Comparison of ENCODE assay signal across 20 cellular contexts in the genomic region with DNA sequence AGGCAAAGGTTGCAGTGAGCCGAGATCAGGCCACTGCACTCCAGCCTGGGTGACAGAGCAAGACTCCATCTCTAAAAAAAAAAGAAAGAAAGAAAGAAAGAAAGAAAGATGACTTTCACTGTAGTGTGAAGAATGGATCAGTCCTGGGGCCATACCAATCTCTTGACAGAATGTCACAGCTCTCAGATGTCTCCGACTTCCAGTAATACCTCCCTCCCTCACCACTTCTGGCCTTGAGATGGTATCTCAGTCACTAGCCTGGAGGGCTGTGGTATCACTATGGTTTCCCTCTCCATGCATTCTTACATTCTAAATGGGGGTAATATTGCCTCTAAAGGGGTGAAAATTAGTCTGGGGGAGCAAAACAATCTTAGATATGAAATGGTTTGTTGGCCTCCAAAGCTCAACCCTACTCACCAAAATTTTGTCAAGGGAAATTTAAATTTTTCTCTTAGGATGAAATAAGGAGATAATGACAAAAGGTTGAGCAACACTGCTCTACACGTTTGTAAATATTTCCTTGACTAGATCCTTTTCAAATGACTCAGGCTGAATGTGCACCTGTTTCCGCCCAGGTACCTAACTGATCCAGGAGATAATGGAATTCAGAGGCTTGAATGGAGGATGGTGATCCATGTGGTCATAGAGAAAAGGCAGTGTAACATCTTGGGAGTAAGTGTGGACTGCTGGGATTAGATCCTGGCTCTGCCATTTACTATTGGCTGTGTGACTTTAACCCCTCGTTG.
"Had no signal": no experiment of that assay in that cellular context is flagged by ENCODE, and none has a peak within 500 bp of the region (broad histone marks: within the 10 kb centered on the region; RNA-seq: fewer than 3 reads in every experiment).

No MANE protein-coding gene starts in this region.

- H3K4me3 Mint-ChIP-seq: activated B cell treated with CpG ODN at 0.5 μM for 24 hours; activated CD4-positive, alpha-beta memory T cell treated with anti-CD3 and anti-CD28 coated beads for 36 hours; activated CD8-positive, alpha-beta memory T cell treated with anti-CD3 and anti-CD28 coated beads, Interleukin-2, amount 10 ng/mL, durations not matched to agents 7 days and 5 days; activated naive CD8-positive, alpha-beta T cell treated with anti-CD3 and anti-CD28 coated beads for 36 hours; stimulated activated naive CD8-positive, alpha-beta T cell treated with anti-CD3 and anti-CD28 coated beads, Interleukin-15, amount 100 ng/mL, for 72 hours; T-cell had no signal

- DNase-seq: activated B cell treated with CpG ODN at 0.5 μM for 24 hours; activated CD4-positive, alpha-beta memory T cell treated with anti-CD3 and anti-CD28 coated beads for 36 hours; activated CD4-positive, alpha-beta T cell treated with anti-CD3 and anti-CD28 coated beads for 4 hours; activated CD8-positive, alpha-beta memory T cell treated with anti-CD3 and anti-CD28 coated beads, Interleukin-2, amount 10 ng/mL, durations not matched to agents 7 days and 5 days; activated naive CD8-positive, alpha-beta T cell treated with anti-CD3 and anti-CD28 coated beads for 36 hours; amniotic stem cell; dermis blood vessel endothelial cell; effector memory CD4-positive, alpha-beta T cell; foreskin melanocyte; glutamatergic neuron; hypothalamus; kidney; stimulated activated CD4-positive, alpha-beta T cell treated with anti-CD3 and anti-CD28 coated beads, Interleukin-15, amount 100 ng/mL, for 24 hours; stimulated activated CD4-positive, alpha-beta T cell treated with anti-CD3 and anti-CD28 coated beads, Interleukin-2, amount 100 ng/mL, for 48 hours; stimulated activated naive CD8-positive, alpha-beta T cell treated with anti-CD3 and anti-CD28 coated beads, Interleukin-15, amount 100 ng/mL, for 72 hours; T-cell; transverse colon had no signal

- H3K4me1 ChIP-seq: right atrium auricular region, suprapubic skin, transverse colon had no signal

- H3K27ac Mint-ChIP-seq: activated B cell treated with CpG ODN at 0.5 μM for 24 hours; activated CD4-positive, alpha-beta memory T cell treated with anti-CD3 and anti-CD28 coated beads for 36 hours; activated CD8-positive, alpha-beta memory T cell treated with anti-CD3 and anti-CD28 coated beads, Interleukin-2, amount 10 ng/mL, durations not matched to agents 7 days and 5 days; activated naive CD8-positive, alpha-beta T cell treated with anti-CD3 and anti-CD28 coated beads for 36 hours; progenitor cell of endocrine pancreas; stimulated activated naive CD8-positive, alpha-beta T cell treated with anti-CD3 and anti-CD28 coated beads, Interleukin-15, amount 100 ng/mL, for 72 hours; T-cell had no signal

- H3K36me3 Mint-ChIP-seq: activated CD4-positive, alpha-beta memory T cell treated with anti-CD3 and anti-CD28 coated beads for 36 hours; activated CD8-positive, alpha-beta memory T cell treated with anti-CD3 and anti-CD28 coated beads, Interleukin-2, amount 10 ng/mL, durations not matched to agents 7 days and 5 days; activated naive CD8-positive, alpha-beta T cell treated with anti-CD3 and anti-CD28 coated beads for 36 hours; T-cell had no signal

- H3K27ac ChIP-seq: right atrium auricular region, suprapubic skin, transverse colon had no signal

- H3K9me3 Mint-ChIP-seq: activated B cell treated with CpG ODN at 0.5 μM for 24 hours; activated CD4-positive, alpha-beta memory T cell treated with anti-CD3 and anti-CD28 coated beads for 36 hours; activated naive CD8-positive, alpha-beta T cell treated with anti-CD3 and anti-CD28 coated beads for 36 hours; stimulated activated naive CD8-positive, alpha-beta T cell treated with anti-CD3 and anti-CD28 coated beads, Interleukin-15, amount 100 ng/mL, for 72 hours; T-cell had no signal

- H3K36me3 ChIP-seq: right atrium auricular region, suprapubic skin, transverse colon had no signal

- H3K9me3 ChIP-seq: right atrium auricular region, suprapubic skin had no signal

- H3K27me3 ChIP-seq: right atrium auricular region, suprapubic skin, transverse colon had no signal

- ATAC-seq: activated CD8-positive, alpha-beta memory T cell treated with anti-CD3 and anti-CD28 coated beads, Interleukin-2, amount 10 ng/mL, durations not matched to agents 7 days and 5 days; stimulated activated naive CD8-positive, alpha-beta T cell treated with anti-CD3 and anti-CD28 coated beads, Interleukin-15, amount 100 ng/mL, for 72 hours; T-cell had no signal

- H3K27me3 Mint-ChIP-seq: progenitor cell of endocrine pancreas had no signal

- H3K4me1 Mint-ChIP-seq: activated B cell treated with CpG ODN at 0.5 μM for 24 hours; activated CD8-positive, alpha-beta memory T cell treated with anti-CD3 and anti-CD28 coated beads, Interleukin-2, amount 10 ng/mL, durations not matched to agents 7 days and 5 days; activated naive CD8-positive, alpha-beta T cell treated with anti-CD3 and anti-CD28 coated beads for 36 hours; stimulated activated naive CD8-positive, alpha-beta T cell treated with anti-CD3 and anti-CD28 coated beads, Interleukin-15, amount 100 ng/mL, for 72 hours; T-cell had no signal

- H3K4me3 ChIP-seq: right atrium auricular region, suprapubic skin, transverse colon had no signal
